ENCODE assay signal across 24 cellular contexts in the genomic region with DNA sequence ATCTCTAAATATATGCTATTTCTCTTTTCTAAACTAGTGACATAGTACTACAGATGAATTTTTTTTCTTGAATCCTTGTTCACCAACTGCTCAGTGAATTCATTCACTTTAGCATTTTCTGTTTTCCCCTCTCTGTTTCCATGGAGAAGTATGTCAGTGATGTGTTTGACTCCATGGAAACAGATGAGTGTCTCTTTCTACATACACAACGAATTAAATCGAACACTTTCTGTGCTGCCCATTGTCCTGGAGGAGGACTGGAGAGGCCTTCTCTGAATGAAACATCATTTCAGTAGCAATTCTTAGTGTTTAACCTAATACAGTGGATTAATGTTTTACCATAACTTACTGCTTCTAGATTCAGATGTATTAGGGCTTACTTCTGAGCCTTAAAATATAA. TPM values are rescaled to one million over a fixed set of nuclear protein-coding genes. Genes with fewer than 3 reads are reported as not detected.
DNase-seq lines count a peak whose midpoint lies in the region; ATAC-seq and TF ChIP-seq lines count a peak whose summit lies in the region.
"Had no signal": no experiment of that assay in that cellular context is flagged by ENCODE, and none has a peak within 500 bp of the region (broad histone marks: within the 10 kb centered on the region; RNA-seq: fewer than 3 reads in every experiment).

No MANE protein-coding gene starts in this region.

- no peak overlapping the region for H2AFZ ChIP-seq in GM23248
- H2AFZ ChIP-seq: hepatocyte, PC-9 had no signal

- no peaks in the 10 kb centered on the region for H3K27me3 Mint-ChIP-seq in activated naive CD4-positive, alpha-beta T cell treated with anti-CD3 and anti-CD28 coated beads for 36 hours (ENCODE audit: low read depth)
- H3K27me3 Mint-ChIP-seq: memory B cell had no signal

- H3K27ac Mint-ChIP-seq in activated naive CD4-positive, alpha-beta T cell treated with anti-CD3 and anti-CD28 coated beads for 36 hours, result no peak overlapping the region
- H3K27ac Mint-ChIP-seq: activated naive CD4-positive, alpha-beta T cell treated with anti-CD3 and anti-CD28 coated beads, Interleukin-2, amount 50 U/mL, for 72 hours; activated T-cell treated with anti-CD3 and anti-CD28 coated beads, Interleukin-2, amount 50 U/mL, for 72 hours; memory B cell; natural killer cell; T-helper 2 cell treated with Interferon-gamma antibody and Interleukin-4, amounts not matched to agents 5 μg/mL and 100 μg/mL, for 36 hours had no signal

- peaks cover 6% of the 10 kb centered on the region for H3K36me3 Mint-ChIP-seq in activated naive CD4-positive, alpha-beta T cell treated with anti-CD3 and anti-CD28 coated beads for 36 hours (ENCODE audit: low read depth)
- H3K36me3 Mint-ChIP-seq: memory B cell, natural killer cell had no signal

- no peaks in the 10 kb centered on the region for H3K9me2 ChIP-seq in GM23248 (ENCODE audit: insufficient read depth)

- H3K4me3 ChIP-seq in A673 (ENCODE audit: low read depth, low read length, poor library complexity, severe bottlenecking), result no peak overlapping the region
- no peak overlapping the region for H3K4me3 ChIP-seq in GM23248
- no peak overlapping the region for H3K4me3 ChIP-seq in fibroblast of pulmonary artery (replicated peaks; ENCODE audit: low read depth, low read length)
- H3K4me3 ChIP-seq: hepatocyte, PC-9, tibial nerve had no signal

- ATAC-seq in GM21723 (IDR thresholded peaks at IDR 0.05; ENCODE audit: unreplicated experiment), result no peak
- ATAC-seq: activated naive CD4-positive, alpha-beta T cell treated with anti-CD3 and anti-CD28 coated beads, Interleukin-2, amount 50 U/mL, for 72 hours; activated T-cell treated with anti-CD3 and anti-CD28 coated beads, Interleukin-2, amount 50 U/mL, for 72 hours; natural killer cell had no signal

- WGBS in GM23248 (ENCODE audit: low coverage in 1 of 2, low lambda C conversion rate in 2 of 2, missing lambda C conversion rate in 2 of 2), 2 experiments, result 51 to 59% methylated on average over 2 of the region's 2 CpGs

- intact Hi-C loops in A673 (cut with micrococcal nuclease; ENCODE audit: unreplicated experiment), result no loop called here
- intact Hi-C loops in activated naive CD4-positive, alpha-beta T cell treated with anti-CD3 and anti-CD28 coated beads for 36 hours (cut with micrococcal nuclease), result no loop called here

- in situ Hi-C loops in GM23248 (cut with MboI), result no loop called here

- H3F3A ChIP-seq in GM23248 (ENCODE audit: insufficient read depth), result peaks cover 26% of the 10 kb centered on the region; the same call in 1 of the 2 replicates

- no peak overlapping the region for H3K4me2 ChIP-seq in GM23248 (ENCODE audit: unreplicated experiment)
- H3K4me2 ChIP-seq: hepatocyte, PC-9 had no signal

- H3K27ac ChIP-seq in A673 (ENCODE audit: low read depth, low read length, poor library complexity, severe bottlenecking), result peak overlapping the region; percentile 41
- no peak overlapping the region for H3K27ac ChIP-seq in GM23248
- H3K27ac ChIP-seq: hepatocyte, PC-9, tibial nerve had no signal

- peaks cover 22% of the 10 kb centered on the region for H3K4me1 ChIP-seq in A673 (ENCODE audit: insufficient read depth, low read length, poor library complexity, severe bottlenecking)
- H3K4me1 ChIP-seq in GM23248 (ENCODE audit: insufficient read depth), result peaks cover 19% of the 10 kb centered on the region

- no peak overlapping the region for H3K9ac ChIP-seq in GM23248

- no peak for TF ChIP-seq CTCF in A673 (conservative IDR thresholded peaks at IDR 0.05; ENCODE audit: low read depth, low read length)
- no peak for TF ChIP-seq CTCF in fibroblast of pulmonary artery (IDR thresholded peaks at IDR 0.05; ENCODE audit: low read length, missing control alignments)

- H3K9me3 ChIP-seq in A673 (ENCODE audit: low read depth, low read length, poor library complexity, severe bottlenecking) (no peaks in the 10 kb centered on the region), GM23248 (ENCODE audit: low read depth) (no peaks in the 10 kb centered on the region)
- H3K9me3 ChIP-seq: tibial nerve had no signal

- H3K36me3 ChIP-seq in A673 (ENCODE audit: insufficient read depth, low read length, poor library complexity, severe bottlenecking) (peaks cover 56% of the 10 kb centered on the region), GM23248 (ENCODE audit: low read depth) (peaks cover 35% of the 10 kb centered on the region; the same call in 1 of the 2 replicates)

- CTCF ChIA-PET in A673 (lab: Charles Lee), result no interaction called here
- CTCF ChIA-PET in activated naive CD4-positive, alpha-beta T cell treated with anti-CD3 and anti-CD28 coated beads for 36 hours (lab: Charles Lee), result no interaction called here

- DNase-seq in A673 (ENCODE audit: low spot score) (no peak), GM23248 (peak; percentile 48), RKO (ENCODE audit: low spot score) (peak; percentile 56), fibroblast of pulmonary artery (ENCODE audit: low read depth) (peak; percentile 39), SK-N-DZ (ENCODE audit: low spot score) (no peak)
- no peak for DNase-seq in activated naive CD4-positive, alpha-beta T cell treated with anti-CD3 and anti-CD28 coated beads for 36 hours
- no peak for DNase-seq in activated effector memory CD4-positive, alpha-beta T cell treated with Interleukin-2 at 50 U/mL for 16 hours
- DNase-seq: activated CD4-positive, CD25-positive, alpha-beta regulatory T cell; activated T-cell treated with anti-CD3 and anti-CD28 coated beads, Interleukin-2, amount 50 U/mL, for 72 hours; GOT3; kidney; natural killer cell; NCI-H1694 treated with DMSO at 0.1 percent for 48 hours; NCI-H526; PC-9; posterior cingulate gyrus; stimulated activated CD4-positive, alpha-beta T cell treated with anti-CD3 and anti-CD28 coated beads, Interleukin-2, amount 100 ng/mL, for 24 hours; stimulated activated naive CD4-positive, alpha-beta T cell treated with Interleukin-2 at 50 U/mL for 16 hours had no signal

- BruUV-seq in A673 (replicated peaks; lab: Mats Ljungman, UMichigan), result no TSS peak

- no peaks in the 10 kb centered on the region for H3K9me3 Mint-ChIP-seq in activated naive CD4-positive, alpha-beta T cell treated with anti-CD3 and anti-CD28 coated beads for 36 hours
- H3K9me3 Mint-ChIP-seq: activated naive CD4-positive, alpha-beta T cell treated with anti-CD3 and anti-CD28 coated beads, Interleukin-2, amount 50 U/mL, for 72 hours; activated T-cell treated with anti-CD3 and anti-CD28 coated beads, Interleukin-2, amount 50 U/mL, for 72 hours; memory B cell; natural killer cell; T-helper 2 cell treated with Interferon-gamma antibody and Interleukin-4, amounts not matched to agents 5 μg/mL and 100 μg/mL, for 36 hours had no signal

- no peaks in the 10 kb centered on the region for H3K79me2 ChIP-seq in GM23248 (ENCODE audit: insufficient read depth)

- H3K4me1 Mint-ChIP-seq in activated naive CD4-positive, alpha-beta T cell treated with anti-CD3 and anti-CD28 coated beads for 36 hours (ENCODE audit: low read depth), result peaks cover 10% of the 10 kb centered on the region
- H3K4me1 Mint-ChIP-seq: memory B cell had no signal

- no peaks in the 10 kb centered on the region; the same call in 1 of the 2 replicates for H4K20me1 ChIP-seq in GM23248 (ENCODE audit: insufficient read depth)

- H3K27me3 ChIP-seq in A673 (replicated peaks; ENCODE audit: insufficient read depth, low read depth, low read length, poor library complexity), result no peaks in the 10 kb centered on the region
- H3K27me3 ChIP-seq in GM23248 (replicated peaks; ENCODE audit: insufficient read depth), result no peaks in the 10 kb centered on the region
- H3K27me3 ChIP-seq: hepatocyte, tibial nerve had no signal

- no peak overlapping the region for H3K4me3 Mint-ChIP-seq in activated naive CD4-positive, alpha-beta T cell treated with anti-CD3 and anti-CD28 coated beads for 36 hours
- H3K4me3 Mint-ChIP-seq: activated T-cell treated with anti-CD3 and anti-CD28 coated beads, Interleukin-2, amount 50 U/mL, for 72 hours; memory B cell; natural killer cell; T-helper 2 cell treated with Interferon-gamma antibody and Interleukin-4, amounts not matched to agents 5 μg/mL and 100 μg/mL, for 36 hours had no signal

- POLR2A ChIA-PET in A673 (lab: Charles Lee; ENCODE audit: low non-redundant PET), result no interaction called here

RNA-seq across cellular contexts. Expression of a gene that starts 9.5 kb away (rescaled TPM):
- total RNA-seq in A673 (2021), result 21.8 and 23.3 TPM in 2 replicates
- 13.8 and 17.0 TPM in 2 replicates for total RNA-seq in GM23248 (2014; rRNA removed; shearing (Covaris generic))
- polyA plus RNA-seq in GM23248 (2016; fragmentation: Nextera tagmentation; extraction: Ambion mirVana), result 8.5 and 10.5 TPM in 2 replicates
- polyA plus RNA-seq in SK-N-DZ (2014; cell fraction: cytosol; rRNA removed), result 14.0 and 20.1 TPM in 2 replicates
- polyA plus RNA-seq in SK-N-DZ (2014; cell fraction: nucleus; rRNA removed), result 19.5 and 29.2 TPM in 2 replicates
- total RNA-seq in activated naive CD4-positive, alpha-beta T cell treated with anti-CD3 and anti-CD28 coated beads for 36 hours, result 1 to 10 TPM; 5.7 to 7.3 TPM

RNA-seq across cellular contexts. Expression of a gene that starts 9.8 kb away (rescaled TPM):
- total RNA-seq in A673 (2021), result 14.4 and 16.8 TPM in 2 replicates
- 23.8 and 24.2 TPM in 2 replicates for total RNA-seq in GM23248 (2014; rRNA removed; shearing (Covaris generic))
- 50.5 and 51.6 TPM in 2 replicates for polyA plus RNA-seq in GM23248 (2016; fragmentation: Nextera tagmentation; extraction: Ambion mirVana)
- 10.3 and 12.1 TPM in 2 replicates for polyA plus RNA-seq in SK-N-DZ (2014; cell fraction: cytosol; rRNA removed)
- 7.6 and 8.3 TPM in 2 replicates for polyA plus RNA-seq in SK-N-DZ (2014; cell fraction: nucleus; rRNA removed)
- total RNA-seq in activated naive CD4-positive, alpha-beta T cell treated with anti-CD3 and anti-CD28 coated beads for 36 hours, result 1 to 10 TPM; 9.1 to 9.5 TPM

Comparison
In these comparisons a context has a peak if more than half of its experiments do, and no peak if none do; other contexts are left out.
1. DNase-seq: peak in GM23248 (single experiment), RKO (single experiment) and fibroblast of pulmonary artery (single experiment); none in A673 (single experiment), SK-N-DZ (single experiment), activated naive CD4-positive, alpha-beta T cell treated with anti-CD3 and anti-CD28 coated beads for 36 hours (single experiment) and activated effector memory CD4-positive, alpha-beta T cell treated with Interleukin-2 at 50 U/mL for 16 hours (single experiment).